Comparison of ENCODE assay signal across 14 cellular contexts in the genomic region with DNA sequence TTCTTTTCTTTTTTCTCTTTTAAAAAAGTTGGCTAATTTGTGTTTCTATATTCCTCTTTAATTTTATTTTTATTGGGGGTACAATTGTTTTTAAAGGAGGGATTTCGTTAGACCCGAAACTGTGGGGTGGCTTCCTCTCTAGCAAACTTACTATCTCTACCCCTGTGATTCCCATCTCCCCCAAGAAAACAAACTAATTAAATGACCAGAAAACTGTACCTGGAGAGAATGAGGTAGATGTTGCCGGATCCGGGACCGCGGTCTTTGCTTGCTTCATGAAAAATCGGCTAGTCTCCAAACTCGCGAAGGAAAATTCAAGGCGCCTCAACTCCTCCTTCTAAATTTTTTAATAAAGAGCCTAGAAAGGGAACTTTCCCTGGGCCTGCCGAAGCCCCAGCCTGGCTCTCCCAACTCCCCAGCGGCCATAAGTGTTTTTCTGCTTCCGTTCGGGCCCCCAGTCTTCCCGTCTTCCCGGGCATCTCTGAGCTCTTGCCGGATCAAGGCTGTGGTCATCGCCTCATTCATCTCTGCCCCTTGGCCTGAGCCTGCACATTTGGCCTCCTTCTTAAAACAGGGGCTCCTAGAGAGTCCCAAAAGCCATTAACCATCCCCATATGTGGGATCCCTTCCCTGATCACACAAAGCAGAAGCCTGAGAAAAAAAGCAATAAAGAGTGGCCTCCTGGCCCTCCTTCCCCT. TPM values are rescaled to one million over a fixed set of nuclear protein-coding genes. Genes with fewer than 3 reads are reported as not detected.
DNase-seq lines count a peak whose midpoint lies in the region; ATAC-seq, FAIRE-seq and TF ChIP-seq lines count a peak whose summit lies in the region.
"Not testable (repeated sequence)": the region's sequence is repeated elsewhere in the genome, so short reads cannot be mapped to it uniquely, and the experiment has no call there.
"Had no signal": no experiment of that assay in that cellular context is flagged by ENCODE, and none has a peak within 500 bp of the region (broad histone marks: within the 10 kb centered on the region; RNA-seq: fewer than 3 reads in every experiment).

No MANE protein-coding gene starts in this region.

- peaks cover 60 to 88% (median 80%) of the 10 kb centered on the region in 4 experiments for H3K27me3 ChIP-seq in H1 (replicated peaks in 1 of 4; ENCODE audit: control insufficient read depth in 3 of 4, extremely low read depth in 1 of 4, insufficient read depth in 3 of 4, low read length in 3 of 4)
- not testable (repeated sequence) for H3K27me3 ChIP-seq in skeletal muscle tissue (ENCODE audit: control insufficient read depth in 3 of 3, insufficient read depth in 3 of 3, low read length in 3 of 3)

- H3K23ac ChIP-seq in H1 (ENCODE audit: insufficient read length): not testable (repeated sequence)

- H3K27me3 Mint-ChIP-seq in WTC11 (ENCODE audit: low read depth): peaks cover 90% of the 10 kb centered on the region
- H3K27me3 Mint-ChIP-seq in immature natural killer cell (ENCODE audit: low read depth in 3 of 3): peaks cover 5 to 13% (median 8%) of the 10 kb centered on the region in 3 donors
- H3K27me3 Mint-ChIP-seq in natural killer cell (ENCODE audit: low read depth in 2 of 2): not testable (repeated sequence)
- H3K27me3 Mint-ChIP-seq in type B pancreatic cell: peaks cover 15% of the 10 kb centered on the region

- not testable (repeated sequence) for H3K9ac ChIP-seq in H1 (replicated peaks in 1 of 4; ENCODE audit: extremely low read depth in 1 of 4, low read depth in 3 of 4, low read length in 3 of 4); skeletal muscle tissue (ENCODE audit: low read depth in 1 of 3, low read length in 3 of 3)

- TF ChIP-seq POLR2A in H1 (IDR thresholded peaks at IDR 0.05; ENCODE audit: control extremely low read depth in 1 of 2, low read depth in 2 of 2, low read length in 2 of 2): not testable (repeated sequence)

- not testable (repeated sequence) for H4K20me1 ChIP-seq in H1 (replicated peaks in 1 of 2; ENCODE audit: control insufficient read depth in 1 of 2, insufficient read depth in 2 of 2, low read length in 2 of 2)

- in situ Hi-C loops in GM13977 (cut with MboI; ENCODE audit: low pct_unique_long_range_greater_than_20kb, low sequenced_read_pairs, unreplicated experiment): not testable (repeated sequence)

- H2AFZ ChIP-seq in H1 (ENCODE audit: low read length): not testable (repeated sequence)

- not testable (repeated sequence) for ATAC-seq in WTC11, natural killer cell

- not testable (repeated sequence) for H2BK5ac ChIP-seq in H1 (ENCODE audit: low read depth, low read length)

- not testable (repeated sequence) for H3K79me1 ChIP-seq in H1 (ENCODE audit: low read depth, low read length)

- not testable (repeated sequence) for H3K4ac ChIP-seq in H1 (replicated peaks; ENCODE audit: insufficient read length, low read depth, low read length)

- H2AK5ac ChIP-seq in H1 (ENCODE audit: low read depth, low read length): not testable (repeated sequence)

- not testable (repeated sequence) for H3K56ac ChIP-seq in H1 (replicated peaks; ENCODE audit: insufficient read length, low read depth, low read length)

- not testable (repeated sequence) for TF ChIP-seq EP300 in H1 (IDR thresholded peaks at IDR 0.05; ENCODE audit: borderline replicate concordance in 1 of 2, low read depth in 2 of 2, low read length in 2 of 2)

- peak; percentile 6 for DNase-seq in GM13977 (ENCODE audit: low spot score)
- not testable (repeated sequence) for DNase-seq in WTC11 (ENCODE audit: low spot score); H1 (ENCODE audit: low read depth in 1 of 2, low spot score in 2 of 2); immature natural killer cell; natural killer cell; type B pancreatic cell (ENCODE audit: extremely low spot score, unreplicated experiment)

- not testable (repeated sequence) for H4K8ac ChIP-seq in H1 (ENCODE audit: extremely low read depth, insufficient read depth, low read length)

- not testable (repeated sequence) for H3K36me3 Mint-ChIP-seq in WTC11, immature natural killer cell, natural killer cell
- peaks cover 12% of the 10 kb centered on the region for H3K36me3 Mint-ChIP-seq in type B pancreatic cell

- H3K4me3 Mint-ChIP-seq in WTC11: peak overlapping the region; percentile 37
- H3K4me3 Mint-ChIP-seq in immature natural killer cell: peak overlapping the region; percentile 80 to 92 (median 85)
- not testable (repeated sequence) for H3K4me3 Mint-ChIP-seq in natural killer cell
- peak overlapping the region; percentile 93 for H3K4me3 Mint-ChIP-seq in type B pancreatic cell

- H3K4me1 ChIP-seq in H1 (replicated peaks in 1 of 4; ENCODE audit: control insufficient read depth in 3 of 4, insufficient read depth in 4 of 4, low read length in 3 of 4): peaks cover 5 to 11% (median 7%) of the 10 kb centered on the region in 4 experiments
- H3K4me1 ChIP-seq in skeletal muscle tissue (ENCODE audit: control insufficient read depth in 3 of 3, insufficient read depth in 3 of 3, low read length in 3 of 3): not testable (repeated sequence)

- H2BK120ac ChIP-seq in H1 (replicated peaks; ENCODE audit: low read depth, low read length): not testable (repeated sequence)

- H3K18ac ChIP-seq in H1 (ENCODE audit: extremely low read depth, low read length): not testable (repeated sequence)

- H2BK15ac ChIP-seq in H1 (ENCODE audit: low read length): not testable (repeated sequence)

- POLR2A ChIA-PET in WTC11 (lab: Charles Lee): not testable (repeated sequence)
- POLR2A ChIA-PET in H1 (lab: Charles Lee; ENCODE audit: partially characterized antibody): interaction anchor here (1.0 kb wide), 1 partner anchor 107 kb away, joined by 3 read pairs; no protein-coding TSS in a partner anchor

- not testable (repeated sequence) for TF ChIP-seq RAD21 in H1 (IDR thresholded peaks at IDR 0.05 in 1 of 2, conservative IDR thresholded peaks at IDR 0.05 in 1 of 2; ENCODE audit: low read depth in 2 of 2, low read length in 2 of 2)

- intact Hi-C loops in natural killer cell (cut with micrococcal nuclease): loop anchor here (10.0 kb wide), 1 partner anchor 45 kb away; the partner anchor contains the start of gene HOXC5

- H3K4me3 ChIP-seq in H1 (ENCODE audit: extremely low read depth in 1 of 4, insufficient read depth in 2 of 4, low read depth in 3 of 4, low read length in 4 of 4); skeletal muscle tissue (ENCODE audit: low read length in 3 of 3): not testable (repeated sequence)

- not testable (repeated sequence) for H3K9me3 Mint-ChIP-seq in WTC11, immature natural killer cell, natural killer cell, type B pancreatic cell

- H3K14ac ChIP-seq in H1 (ENCODE audit: insufficient read length): not testable (repeated sequence)

- CTCF ChIA-PET in WTC11 (lab: Charles Lee): interaction anchor here (0.5 kb wide), 1 partner anchor 48 kb away, joined by 4 read pairs; no protein-coding TSS in a partner anchor
- CTCF ChIA-PET in H1 (lab: Charles Lee; ENCODE audit: partially characterized antibody): interaction anchor here (1.2 to 1.8 kb wide), 2 partner anchors 29 to 48 kb away, joined by 3 to 5 read pairs; no protein-coding TSS in a partner anchor

- H4K5ac ChIP-seq in H1 (ENCODE audit: insufficient read length, low read depth, low read length): not testable (repeated sequence)

- H3K4me1 Mint-ChIP-seq in WTC11 (peaks cover 71% of the 10 kb centered on the region), immature natural killer cell (peaks cover 33 to 39% of the 10 kb centered on the region in 2 donors), natural killer cell (peaks cover 36 to 38% of the 10 kb centered on the region in 2 donors), type B pancreatic cell (ENCODE audit: unreplicated experiment) (peaks cover 56% of the 10 kb centered on the region)

- H3K36me3 ChIP-seq in H1 (ENCODE audit: control insufficient read depth in 2 of 4, insufficient read depth in 4 of 4, low read length in 3 of 4); skeletal muscle tissue (ENCODE audit: control insufficient read depth in 3 of 3, insufficient read depth in 3 of 3, low read length in 3 of 3): not testable (repeated sequence)

- not testable (repeated sequence) for H3K79me2 ChIP-seq in H1 (ENCODE audit: control insufficient read depth in 1 of 2, insufficient read depth in 2 of 2, low read length in 2 of 2)

- H3K9me3 ChIP-seq in H1 (ENCODE audit: insufficient read depth in 2 of 2, low read depth in 1 of 2, low read length in 1 of 2); skeletal muscle tissue (ENCODE audit: control insufficient read depth in 3 of 3, low read length in 3 of 3): not testable (repeated sequence)

- not testable (repeated sequence) for H2BK12ac ChIP-seq in H1 (ENCODE audit: low read depth, low read length)

- not testable (repeated sequence) for FAIRE-seq in H1 (lab: Jason Lieb, UNC)

- not testable (repeated sequence) for H3K23me2 ChIP-seq in H1 (ENCODE audit: low read depth, low read length)

- not testable (repeated sequence) for H2BK20ac ChIP-seq in H1 (ENCODE audit: low read length)

- H3K27ac Mint-ChIP-seq in WTC11: not testable (repeated sequence)
- H3K27ac Mint-ChIP-seq in immature natural killer cell: peak overlapping the region; percentile 93 to 98 (median 94)
- H3K27ac Mint-ChIP-seq in natural killer cell: peak overlapping the region; percentile 90 to 99
- H3K27ac Mint-ChIP-seq in type B pancreatic cell: peak overlapping the region; percentile 95

- not testable (repeated sequence) for TF ChIP-seq CTCF in GM13977 (IDR thresholded peaks at IDR 0.05; ENCODE audit: extremely low read depth, insufficient read depth, missing control alignments); WTC11 (IDR thresholded peaks at IDR 0.05); H1 (IDR thresholded peaks at IDR 0.05; ENCODE audit: control extremely low read depth in 1 of 3, insufficient read depth in 1 of 3, low read depth in 1 of 3, low read length in 3 of 3); natural killer cell (IDR thresholded peaks at IDR 0.05); type B pancreatic cell (conservative IDR thresholded peaks at IDR 0.05)

- H3K27ac ChIP-seq in adipose tissue (ENCODE audit: low read depth, low read length): peak overlapping the region; percentile 75
- H3K27ac ChIP-seq in H1 (ENCODE audit: low read depth, low read length): not testable (repeated sequence)
- peak overlapping the region; percentile 7 for H3K27ac ChIP-seq in skeletal muscle tissue (ENCODE audit: low read depth, low read length)

- H4K91ac ChIP-seq in H1 (replicated peaks; ENCODE audit: insufficient read length, low read length): not testable (repeated sequence)

- 55 to 83% (median 60%) methylated on average over 18 of the region's 18 CpGs for WGBS in adipose tissue, 3 donors
- WGBS in H1 (ENCODE audit: extremely low coverage in 1 of 2, insufficient coverage in 1 of 2, insufficient read length in 1 of 2, insufficient replicate concordance in 2 of 2, low coverage in 1 of 2, low lambda C conversion rate in 2 of 2, missing lambda C conversion rate in 1 of 2), 2 experiments: 10% methylated on average over 18 of the region's 18 CpGs; no CpG with 5 or more reads in 1 of the 2 experiments

- H3K4me2 ChIP-seq in H1 (ENCODE audit: insufficient read depth in 1 of 2, low read depth in 2 of 2, low read length in 2 of 2): not testable (repeated sequence)

RNA-seq across cellular contexts. Expression of gene HOXC4, which starts 26.5 kb away (rescaled TPM):
- total RNA-seq in WTC11 (2021): 0.14 to 0.46 TPM (median 0.30 TPM) in 3 replicates
- polyA plus RNA-seq in adipose tissue: 1 to 10 TPM in 1 of 3 donors, under 1 TPM in 2; 0.18 to 5.6 (median 0.51) TPM
- total RNA-seq in H1 (2021; fragmentation: NEBNext Ultra II Directional; extraction: Animal tissue kit (Norgen Biotek cat#: 25700)): not detected in 2 replicates
- not detected in 2 replicates for polyA plus RNA-seq in H1 (2011; rRNA removed)
- polyA plus RNA-seq in H1 (2011; cell fraction: cytosol; rRNA removed): not detected
- polyA plus RNA-seq in H1 (2011; cell fraction: nucleus; rRNA removed): not detected
- not detected in 4 replicates for polyA plus RNA-seq in H1 (2012, experiment 1 of 2)
- polyA plus RNA-seq in H1 (2012, experiment 2 of 2): not detected
- 0.02 TPM for polyA plus RNA-seq in H1 (2013, experiment 1 of 2)
- 0.02 TPM for polyA plus RNA-seq in H1 (2013, experiment 2 of 2)
- not detected in 2 replicates for polyA minus RNA-seq in H1 (2011; rRNA and poly(A)+ RNA removed)
- polyA minus RNA-seq in H1 (2011; cell fraction: cytosol; rRNA and poly(A)+ RNA removed): not detected
- polyA minus RNA-seq in H1 (2011; cell fraction: nucleus; rRNA and poly(A)+ RNA removed): not detected
- under 1 TPM; 0.45 to 0.99 (median 0.92) TPM for polyA plus RNA-seq in immature natural killer cell
- total RNA-seq in natural killer cell: 1 to 10 TPM in 2 of 3 donors, under 1 TPM in 1; 0.95 to 3.2 (median 1.8) TPM
- 1.0 TPM for total RNA-seq in skeletal muscle tissue
- 6.7 and 47.9 TPM in 2 replicates for total RNA-seq in type B pancreatic cell (ENCODE audit: low replicate concordance)
- total RNA-seq: bronchial epithelial cell, liver had no signal

RNA-seq across cellular contexts. Expression of gene HOXC5, which starts 47.3 kb away (rescaled TPM):
- total RNA-seq in WTC11 (2021): not detected in 3 replicates
- 1 to 10 TPM in 1 of 3 donors, under 1 TPM in 2; 0.14 to 2.0 (median 0.18) TPM for polyA plus RNA-seq in adipose tissue
- not detected in 2 replicates for total RNA-seq in H1 (2021; fragmentation: NEBNext Ultra II Directional; extraction: Animal tissue kit (Norgen Biotek cat#: 25700))
- polyA plus RNA-seq in H1 (2011; rRNA removed): not detected in 2 replicates
- polyA plus RNA-seq in H1 (2011; cell fraction: cytosol; rRNA removed): not detected
- not detected for polyA plus RNA-seq in H1 (2011; cell fraction: nucleus; rRNA removed)
- polyA plus RNA-seq in H1 (2012, experiment 1 of 2): not detected in 4 replicates
- polyA plus RNA-seq in H1 (2012, experiment 2 of 2): not detected
- polyA plus RNA-seq in H1 (2013, experiment 1 of 2): not detected
- polyA plus RNA-seq in H1 (2013, experiment 2 of 2): not detected
- polyA minus RNA-seq in H1 (2011; rRNA and poly(A)+ RNA removed): not detected in 2 replicates
- polyA minus RNA-seq in H1 (2011; cell fraction: cytosol; rRNA and poly(A)+ RNA removed): not detected
- not detected for polyA minus RNA-seq in H1 (2011; cell fraction: nucleus; rRNA and poly(A)+ RNA removed)
- not detected for polyA plus RNA-seq in immature natural killer cell
- total RNA-seq in natural killer cell: under 1 TPM in 1 of 3 donors, not detected in 2; 0.20 TPM
- 0.52 TPM for total RNA-seq in skeletal muscle tissue
- 1.9 and 56.9 TPM in 2 replicates for total RNA-seq in type B pancreatic cell (ENCODE audit: low replicate concordance)
- total RNA-seq: activated CD4-positive, alpha-beta memory T cell treated with anti-CD3 and anti-CD28 coated beads, Interleukin-2, amount 10 ng/mL, durations not matched to agents 7 days and 5 days; activated naive CD8-positive, alpha-beta T cell treated with anti-CD3 and anti-CD28 coated beads for 36 hours; activated T-helper 2 cell treated with anti-CD3 and anti-CD28 coated beads, Interferon-gamma antibody, Interleukin-2, Interleukin-4, amounts not matched to agents 10 μg/mL and 5 μg/mL and 100 μg/mL, durations not matched to agents 14 hours and 24 hours and 36 hours; bronchial epithelial cell; liver; SJCRH30 had no signal
- polyA plus RNA-seq: liver had no signal

RNA-seq across cellular contexts. Expression of gene HOXC6, which starts 51.9 kb away (rescaled TPM):
- total RNA-seq in WTC11 (2021) (not detected in 3 replicates), natural killer cell (not detected), skeletal muscle tissue (2.6 TPM), type B pancreatic cell (ENCODE audit: low replicate concordance) (4.8 and 23.0 TPM in 2 replicates)
- polyA plus RNA-seq in adipose tissue (1 to 10 TPM in 1 of 3 donors, under 1 TPM in 2; 0.56 to 3.1 (median 0.95) TPM), H1 (2011; rRNA removed) (not detected in 2 replicates), immature natural killer cell (not detected)
- not detected in 2 replicates for total RNA-seq in H1 (2021; fragmentation: NEBNext Ultra II Directional; extraction: Animal tissue kit (Norgen Biotek cat#: 25700))
- polyA plus RNA-seq in H1 (2011; cell fraction: cytosol; rRNA removed): not detected
- polyA plus RNA-seq in H1 (2011; cell fraction: nucleus; rRNA removed): not detected
- not detected in 4 replicates for polyA plus RNA-seq in H1 (2012, experiment 1 of 2)
- polyA plus RNA-seq in H1 (2012, experiment 2 of 2): not detected
- polyA plus RNA-seq in H1 (2013, experiment 1 of 2): not detected
- polyA plus RNA-seq in H1 (2013, experiment 2 of 2): not detected
- not detected in 2 replicates for polyA minus RNA-seq in H1 (2011; rRNA and poly(A)+ RNA removed)
- not detected for polyA minus RNA-seq in H1 (2011; cell fraction: cytosol; rRNA and poly(A)+ RNA removed)
- not detected for polyA minus RNA-seq in H1 (2011; cell fraction: nucleus; rRNA and poly(A)+ RNA removed)
- total RNA-seq: activated CD4-positive, alpha-beta memory T cell treated with anti-CD3 and anti-CD28 coated beads, Interleukin-2, amount 10 ng/mL, durations not matched to agents 7 days and 5 days; activated naive CD8-positive, alpha-beta T cell treated with anti-CD3 and anti-CD28 coated beads for 36 hours; activated T-helper 2 cell treated with anti-CD3 and anti-CD28 coated beads, Interferon-gamma antibody, Interleukin-2, Interleukin-4, amounts not matched to agents 10 μg/mL and 5 μg/mL and 100 μg/mL, durations not matched to agents 14 hours and 24 hours and 36 hours; bronchial epithelial cell had no signal
- polyA plus RNA-seq: liver had no signal
